In genomic region chr14:100432652-100433427, GRCh38 we compare ENCODE assay signal across 1 cellular context.
TF ChIP-seq lines count a peak whose summit lies in the region.

No MANE protein-coding gene starts in this region.

TF ChIP-seq in K562, 482 proteins besides CTCF, POLR2A, EP300 and RAD21 (continued from another document):
- TF ChIP-seq ATF6 (CRISPR knock-in tag; IDR thresholded peaks at IDR 0.05) (no peak), ARID3B (CRISPR knock-in tag; IDR thresholded peaks at IDR 0.05; ENCODE audit: borderline replicate concordance) (no peak), POLR2B (IDR thresholded peaks at IDR 0.05; ENCODE audit: low read depth, partially characterized antibody) (no peak), ZNF766 (CRISPR knock-in tag; conservative IDR thresholded peaks at IDR 0.05) (no peak), ATF7 (IDR thresholded peaks at IDR 0.05) (peak; percentile 36; the same call in 1 of the 2 replicates), SAP30 (IDR thresholded peaks at IDR 0.05; ENCODE audit: borderline replicate concordance, insufficient read depth, low read depth, low read length, poor library complexity, severe bottlenecking) (no peak), SMAD1 (IDR thresholded peaks at IDR 0.05; ENCODE audit: low read depth, low read length, partially characterized antibody) (no peak)
